1 cellular context compared by ENCODE assay signal in genomic region chr3:14698601-14699244, GRCh38.
TF ChIP-seq lines count a peak whose summit lies in the region.

No MANE protein-coding gene starts in this region.

TF ChIP-seq in GM12878, 131 proteins besides CTCF, POLR2A, EP300 and RAD21 (continued from another document):
- TF ChIP-seq ZBTB11 (CRISPR knock-in tag; IDR thresholded peaks at IDR 0.05) (no peak), SIX5 (IDR thresholded peaks at IDR 0.05; ENCODE audit: low read depth, low read length, severe bottlenecking) (no peak), MTA3 (IDR thresholded peaks at IDR 0.05; ENCODE audit: borderline replicate concordance, low read length) (no peak), BACH1 (IDR thresholded peaks at IDR 0.05; ENCODE audit: borderline replicate concordance) (no peak), WRNIP1 (IDR thresholded peaks at IDR 0.05; ENCODE audit: borderline replicate concordance, low read depth, low read length) (no peak), ESRRA (IDR thresholded peaks at IDR 0.05; ENCODE audit: low read length) (no peak), SPI1 (IDR thresholded peaks at IDR 0.05; ENCODE audit: borderline replicate concordance, insufficient read depth, low read depth, low read length) (no peak), RAD51 (IDR thresholded peaks at IDR 0.05) (no peak), BMI1 (IDR thresholded peaks at IDR 0.05; ENCODE audit: borderline replicate concordance) (no peak), ASH2L (IDR thresholded peaks at IDR 0.05; ENCODE audit: borderline replicate concordance, low read depth) (no peak)
